Comparison of ENCODE assay signal across 1 cellular context in genomic region chr4:123553279-123553678, GRCh38.
TF ChIP-seq lines count a peak whose summit lies in the region.

No MANE protein-coding gene starts in this region.

TF ChIP-seq in H1, 55 proteins besides CTCF, POLR2A, EP300 and RAD21:
- TF ChIP-seq GTF2F1 (IDR thresholded peaks at IDR 0.05; ENCODE audit: borderline replicate concordance, low read depth, low read length): no peak
- TF ChIP-seq KDM4A (IDR thresholded peaks at IDR 0.05; ENCODE audit: low read depth, low read length, severe bottlenecking): no peak
- TF ChIP-seq PHF8 (conservative IDR thresholded peaks at IDR 0.05; ENCODE audit: low read depth, low read length): no peak
- no peak for TF ChIP-seq JUN (IDR thresholded peaks at IDR 0.05; ENCODE audit: low read depth, low read length)
- no peak for TF ChIP-seq RNF2 (IDR thresholded peaks at IDR 0.05; ENCODE audit: borderline replicate concordance, low read depth, low read length, missing control alignments, poor library complexity, severe bottlenecking)
- no peak for TF ChIP-seq YY1 (IDR thresholded peaks at IDR 0.05; ENCODE audit: low read depth, low read length)
- no peak for TF ChIP-seq CHD2 (IDR thresholded peaks at IDR 0.05; ENCODE audit: low read length)
- TF ChIP-seq ASH2L (IDR thresholded peaks at IDR 0.05; ENCODE audit: low read length): no peak
- TF ChIP-seq TCF12 (IDR thresholded peaks at IDR 0.05; ENCODE audit: low read depth, low read length): no peak
- TF ChIP-seq SUZ12 (IDR thresholded peaks at IDR 0.05; ENCODE audit: low read length): no peak
- TF ChIP-seq BRCA1 (IDR thresholded peaks at IDR 0.05; ENCODE audit: low read depth, low read length): no peak
- no peak for TF ChIP-seq E2F6 (IDR thresholded peaks at IDR 0.05)
- no peak for TF ChIP-seq SP1 (IDR thresholded peaks at IDR 0.05; ENCODE audit: low read depth, low read length)
- no peak for TF ChIP-seq KDM5A (IDR thresholded peaks at IDR 0.05; ENCODE audit: low read length)
- TF ChIP-seq RXRA (IDR thresholded peaks at IDR 0.05; ENCODE audit: insufficient read depth, low read depth, low read length): no peak
- TF ChIP-seq RBBP5 (IDR thresholded peaks at IDR 0.05; ENCODE audit: borderline replicate concordance, low read depth, low read length): no peak
- TF ChIP-seq CEBPB (IDR thresholded peaks at IDR 0.05; ENCODE audit: low read depth, low read length): no peak
- TF ChIP-seq SP4 (IDR thresholded peaks at IDR 0.05; ENCODE audit: low read length): no peak
- TF ChIP-seq CHD7 (IDR thresholded peaks at IDR 0.05; ENCODE audit: insufficient replicate concordance, low read length): no peak
- no peak for TF ChIP-seq MAFK (IDR thresholded peaks at IDR 0.05; ENCODE audit: low read depth, low read length)
